Comparison of ENCODE assay signal across 28 cellular contexts in the genomic region with DNA sequence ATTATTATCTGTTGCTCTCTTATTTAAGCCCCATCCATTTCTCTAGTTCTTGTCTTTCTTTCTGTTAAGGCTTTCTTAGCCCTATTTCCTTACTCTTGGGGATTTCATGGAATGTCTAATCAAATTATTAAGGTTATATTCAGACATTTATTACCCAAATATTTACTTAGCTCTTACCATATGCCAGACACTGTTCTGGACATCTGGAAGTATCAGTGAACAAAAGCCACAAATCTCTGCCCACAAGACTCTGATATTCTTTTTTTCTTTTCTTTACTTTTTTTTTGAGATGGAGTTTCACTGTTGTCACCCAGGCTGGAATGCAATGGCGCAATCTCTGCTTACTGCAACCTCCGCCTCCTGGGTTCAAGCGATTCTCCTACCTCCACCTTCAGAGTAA.
"Had no signal": no experiment of that assay in that cellular context is flagged by ENCODE, and none has a peak within 500 bp of the region (broad histone marks: within the 10 kb centered on the region; RNA-seq: fewer than 3 reads in every experiment).

No MANE protein-coding gene starts in this region.

- H3K27ac ChIP-seq: ascending aorta, SJCRH30, SK-N-MC, WERI-Rb-1 had no signal

- H3K9me3 ChIP-seq: ascending aorta, SJCRH30 had no signal

- DNase-seq: activated CD4-positive, alpha-beta T cell treated with anti-CD3 and anti-CD28 coated beads for 1 hour; activated CD4-positive, alpha-beta T cell treated with anti-CD3 and anti-CD28 coated beads, Interleukin-2, amount 10 ng/mL, durations not matched to agents 24 days and 14 days; activated CD4-positive, alpha-beta T cell treated with anti-CD3 and anti-CD28 coated beads, Interleukin-2, amount 50 U/mL, for 4 hours; activated CD4-positive, CD25-positive, alpha-beta regulatory T cell; activated CD8-positive, alpha-beta T cell treated with anti-CD3 and anti-CD28 coated beads for 36 hours; activated effector memory CD4-positive, alpha-beta T cell treated with anti-CD3 and anti-CD28 coated beads, Interleukin-2, amount 50 U/mL, for 16 hours; activated naive CD4-positive, alpha-beta T cell; activated naive CD4-positive, alpha-beta T cell treated with anti-CD3 and anti-CD28 coated beads, Interleukin-2, amount 50 U/mL, for 16 hours; activated naive CD8-positive, alpha-beta T cell treated with anti-CD3 and anti-CD28 coated beads for 36 hours; activated T-cell treated with anti-CD3 and anti-CD28 coated beads, Interleukin-2, amount 50 U/mL, for 1 hour; activated T-cell treated with anti-CD3 and anti-CD28 coated beads, Interleukin-2, amount 50 U/mL, for 72 hours; amygdala; Karpas-422; NCI-H1048; NCI-H1105 treated with DMSO at 0.1 percent for 48 hours; NCI-H1436; NCI-H1694; NCI-H2029; NCI-H345; NCI-H524 treated with DMSO at 0.1 percent for 48 hours; SHP77; SJCRH30; T1000; WERI-Rb-1 had no signal

- H3K27me3 ChIP-seq: ascending aorta, SJCRH30 had no signal

- ATAC-seq: activated CD8-positive, alpha-beta T cell treated with anti-CD3 and anti-CD28 coated beads for 36 hours; activated T-cell treated with anti-CD3 and anti-CD28 coated beads, Interleukin-2, amount 50 U/mL, for 72 hours; activated T-helper 17 cell treated with anti-CD3 and anti-CD28 coated beads, Interleukin-2, amount 50 U/mL, for 72 hours; Panc1 had no signal

- H3K4me1 ChIP-seq: SJCRH30 had no signal

- H3K36me3 ChIP-seq: ascending aorta, SJCRH30, WERI-Rb-1 had no signal

- H3K4me3 ChIP-seq: ascending aorta, SJCRH30, SK-N-MC had no signal
